ENCODE assay signal across 2 cellular contexts in the genomic region with DNA sequence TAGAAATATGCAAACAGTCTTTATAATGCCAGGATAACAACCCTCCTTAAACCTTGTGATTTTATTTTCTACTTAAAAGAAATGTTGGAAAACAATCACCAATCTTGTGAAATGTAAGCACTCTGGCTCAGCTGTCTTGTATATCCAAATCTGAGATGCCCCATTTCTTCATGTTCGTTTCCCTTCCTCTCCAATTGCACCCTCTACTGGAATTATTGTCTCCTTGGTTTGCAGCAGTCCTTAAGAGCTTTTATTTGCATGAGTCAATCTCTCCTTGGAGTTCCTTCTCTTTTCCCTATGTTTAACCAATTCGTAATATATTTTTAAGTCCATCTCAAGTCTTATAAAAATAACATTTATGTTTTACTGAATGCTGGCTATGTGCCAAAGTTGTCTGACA.
TF ChIP-seq lines count a peak whose summit lies in the region.

No MANE protein-coding gene starts in this region.

TF ChIP-seq in WTC11, 78 proteins besides CTCF, POLR2A, EP300 and RAD21:
- TF ChIP-seq, protein P1, sequence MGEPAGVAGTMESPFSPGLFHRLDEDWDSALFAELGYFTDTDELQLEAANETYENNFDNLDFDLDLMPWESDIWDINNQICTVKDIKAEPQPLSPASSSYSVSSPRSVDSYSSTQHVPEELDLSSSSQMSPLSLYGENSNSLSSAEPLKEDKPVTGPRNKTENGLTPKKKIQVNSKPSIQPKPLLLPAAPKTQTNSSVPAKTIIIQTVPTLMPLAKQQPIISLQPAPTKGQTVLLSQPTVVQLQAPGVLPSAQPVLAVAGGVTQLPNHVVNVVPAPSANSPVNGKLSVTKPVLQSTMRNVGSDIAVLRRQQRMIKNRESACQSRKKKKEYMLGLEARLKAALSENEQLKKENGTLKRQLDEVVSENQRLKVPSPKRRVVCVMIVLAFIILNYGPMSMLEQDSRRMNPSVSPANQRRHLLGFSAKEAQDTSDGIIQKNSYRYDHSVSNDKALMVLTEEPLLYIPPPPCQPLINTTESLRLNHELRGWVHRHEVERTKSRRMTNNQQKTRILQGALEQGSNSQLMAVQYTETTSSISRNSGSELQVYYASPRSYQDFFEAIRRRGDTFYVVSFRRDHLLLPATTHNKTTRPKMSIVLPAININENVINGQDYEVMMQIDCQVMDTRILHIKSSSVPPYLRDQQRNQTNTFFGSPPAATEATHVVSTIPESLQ (CRISPR knock-in tag; IDR thresholded peaks at IDR 0.05) = no peak
- TF ChIP-seq TCF7 (CRISPR knock-in tag; IDR thresholded peaks at IDR 0.05; ENCODE audit: low read depth) (no peak), CREM (CRISPR knock-in tag; IDR thresholded peaks at IDR 0.05) (no peak), FOXK1 (CRISPR knock-in tag; IDR thresholded peaks at IDR 0.05) (no peak), CREB1 (CRISPR knock-in tag; IDR thresholded peaks at IDR 0.05) (no peak), ATF1 (CRISPR knock-in tag; IDR thresholded peaks at IDR 0.05) (no peak), GTF2I (CRISPR knock-in tag; conservative IDR thresholded peaks at IDR 0.05) (no peak)

TF ChIP-seq in neural cell, 6 proteins besides CTCF, POLR2A, EP300 and RAD21 (continued from another document):
- TF ChIP-seq, protein P2, sequence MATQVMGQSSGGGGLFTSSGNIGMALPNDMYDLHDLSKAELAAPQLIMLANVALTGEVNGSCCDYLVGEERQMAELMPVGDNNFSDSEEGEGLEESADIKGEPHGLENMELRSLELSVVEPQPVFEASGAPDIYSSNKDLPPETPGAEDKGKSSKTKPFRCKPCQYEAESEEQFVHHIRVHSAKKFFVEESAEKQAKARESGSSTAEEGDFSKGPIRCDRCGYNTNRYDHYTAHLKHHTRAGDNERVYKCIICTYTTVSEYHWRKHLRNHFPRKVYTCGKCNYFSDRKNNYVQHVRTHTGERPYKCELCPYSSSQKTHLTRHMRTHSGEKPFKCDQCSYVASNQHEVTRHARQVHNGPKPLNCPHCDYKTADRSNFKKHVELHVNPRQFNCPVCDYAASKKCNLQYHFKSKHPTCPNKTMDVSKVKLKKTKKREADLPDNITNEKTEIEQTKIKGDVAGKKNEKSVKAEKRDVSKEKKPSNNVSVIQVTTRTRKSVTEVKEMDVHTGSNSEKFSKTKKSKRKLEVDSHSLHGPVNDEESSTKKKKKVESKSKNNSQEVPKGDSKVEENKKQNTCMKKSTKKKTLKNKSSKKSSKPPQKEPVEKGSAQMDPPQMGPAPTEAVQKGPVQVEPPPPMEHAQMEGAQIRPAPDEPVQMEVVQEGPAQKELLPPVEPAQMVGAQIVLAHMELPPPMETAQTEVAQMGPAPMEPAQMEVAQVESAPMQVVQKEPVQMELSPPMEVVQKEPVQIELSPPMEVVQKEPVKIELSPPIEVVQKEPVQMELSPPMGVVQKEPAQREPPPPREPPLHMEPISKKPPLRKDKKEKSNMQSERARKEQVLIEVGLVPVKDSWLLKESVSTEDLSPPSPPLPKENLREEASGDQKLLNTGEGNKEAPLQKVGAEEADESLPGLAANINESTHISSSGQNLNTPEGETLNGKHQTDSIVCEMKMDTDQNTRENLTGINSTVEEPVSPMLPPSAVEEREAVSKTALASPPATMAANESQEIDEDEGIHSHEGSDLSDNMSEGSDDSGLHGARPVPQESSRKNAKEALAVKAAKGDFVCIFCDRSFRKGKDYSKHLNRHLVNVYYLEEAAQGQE (IDR thresholded peaks at IDR 0.05; ENCODE audit: borderline replicate concordance) = no peak
- no peak for TF ChIP-seq EZH2 (IDR thresholded peaks at IDR 0.05; ENCODE audit: borderline replicate concordance, insufficient read depth, low read length, poor library complexity, severe bottlenecking)
